16 cellular contexts compared by ENCODE assay signal in genomic region chr6:132369526-132369925, GRCh38. TPM values are rescaled to one million over a fixed set of nuclear protein-coding genes. Genes with fewer than 3 reads are reported as not detected.
DNase-seq lines count a peak whose midpoint lies in the region; TF ChIP-seq lines count a peak whose summit lies in the region.
"Had no signal": no experiment of that assay in that cellular context is flagged by ENCODE, and none has a peak within 500 bp of the region (broad histone marks: within the 10 kb centered on the region; RNA-seq: fewer than 3 reads in every experiment).

No MANE protein-coding gene starts in this region.

- no CpG with 5 or more reads among the region's 4 CpGs for WGBS in trophoblast cell (ENCODE audit: extremely low coverage, insufficient coverage, insufficient read length)

- no peak overlapping the region for H2BK120ac ChIP-seq in trophoblast cell (ENCODE audit: insufficient read depth, low read length, poor library complexity)

- peaks cover 0 to 3% (median 0%) of the 10 kb centered on the region in 3 donors for H3K27me3 Mint-ChIP-seq in CD14-positive monocyte (ENCODE audit: low read depth in 3 of 3)
- peaks cover 31% of the 10 kb centered on the region for H3K27me3 Mint-ChIP-seq in activated CD4-positive, alpha-beta T cell treated with anti-CD3 and anti-CD28 coated beads, Interleukin-2, amount 10 ng/mL, durations not matched to agents 7 days and 5 days
- H3K27me3 Mint-ChIP-seq: activated B cell treated with CpG ODN at 0.5 μM for 24 hours had no signal

- H3K18ac ChIP-seq in trophoblast cell (ENCODE audit: low read length): no peak overlapping the region

- H3K36me3 ChIP-seq in trophoblast cell (ENCODE audit: control insufficient read depth in 1 of 2, insufficient read depth in 2 of 2, low read length in 2 of 2): no peaks in the 10 kb centered on the region
- H3K36me3 ChIP-seq: prostate gland had no signal

- no peaks in the 10 kb centered on the region for H3K79me1 ChIP-seq in trophoblast cell (ENCODE audit: low read length)

- POLR2A ChIA-PET in activated CD4-positive, alpha-beta T cell treated with anti-CD3 and anti-CD28 coated beads, Interleukin-2, amount 10 ng/mL, durations not matched to agents 7 days and 5 days (lab: Charles Lee): no interaction called here

- no peak for TF ChIP-seq CTCF in epithelial cell of esophagus (IDR thresholded peaks at IDR 0.05; ENCODE audit: insufficient read depth, low read depth, low read length, missing control alignments)
- TF ChIP-seq CTCF in CD14-positive monocyte (IDR thresholded peaks at IDR 0.05): no peak

- CTCF ChIA-PET in activated CD4-positive, alpha-beta T cell treated with anti-CD3 and anti-CD28 coated beads, Interleukin-2, amount 10 ng/mL, durations not matched to agents 7 days and 5 days (lab: Charles Lee): no interaction called here

- intact Hi-C loops in CD14-positive monocyte (cut with micrococcal nuclease): no loop called here

- no peak overlapping the region for H2BK12ac ChIP-seq in trophoblast cell (ENCODE audit: low read length)

- no peak overlapping the region for H2AK5ac ChIP-seq in trophoblast cell (ENCODE audit: low read length)

- no peaks in the 10 kb centered on the region for H3K36me3 Mint-ChIP-seq in CD14-positive monocyte
- no peaks in the 10 kb centered on the region for H3K36me3 Mint-ChIP-seq in activated CD4-positive, alpha-beta T cell treated with anti-CD3 and anti-CD28 coated beads, Interleukin-2, amount 10 ng/mL, durations not matched to agents 7 days and 5 days (ENCODE audit: low read depth)
- H3K36me3 Mint-ChIP-seq: activated naive CD8-positive, alpha-beta T cell treated with anti-CD3 and anti-CD28 coated beads, Interleukin-2, amount 10 ng/mL, durations not matched to agents 7 days and 5 days; CD4-positive, CD25-positive, alpha-beta regulatory T cell had no signal

- H2BK5ac ChIP-seq in trophoblast cell (ENCODE audit: low read depth, low read length, poor library complexity): no peak overlapping the region

- H4K8ac ChIP-seq in trophoblast cell (ENCODE audit: low read depth, low read length): no peak overlapping the region

- DNase-seq in Daoy (ENCODE audit: low read depth): peak; percentile 56
- peak; percentile 25 for DNase-seq in NCI-H460 (ENCODE audit: extremely low read depth, low read depth)
- peak; percentile 23 for DNase-seq in epithelial cell of esophagus (ENCODE audit: low read depth)
- DNase-seq in trophoblast cell: peak; percentile 66 to 81
- DNase-seq in SKM-1 treated with dmso at 0.1 percent for 144 hours (lab: John Stamatoyannopoulos, UW; ENCODE audit: unreplicated experiment): no peak
- no peak for DNase-seq in CD14-positive monocyte (ENCODE audit: low spot score)
- DNase-seq in NCI-H82 treated with DMSO at 0.1 percent for 48 hours (lab: John Stamatoyannopoulos, UW; ENCODE audit: unreplicated experiment): no peak
- no peak for DNase-seq in activated CD4-positive, alpha-beta T cell treated with anti-CD3 and anti-CD28 coated beads, Interleukin-2, amount 10 ng/mL, durations not matched to agents 7 days and 5 days
- DNase-seq: activated B cell treated with CpG ODN at 0.5 μM for 24 hours; activated CD8-positive, alpha-beta memory T cell treated with anti-CD3 and anti-CD28 coated beads, Interleukin-2, amount 50 U/mL, for 48 hours; activated naive CD8-positive, alpha-beta T cell treated with anti-CD3 and anti-CD28 coated beads, Interleukin-2, amount 10 ng/mL, durations not matched to agents 7 days and 5 days; CD4-positive, CD25-positive, alpha-beta regulatory T cell; stimulated activated CD4-positive, alpha-beta T cell treated with anti-CD3 and anti-CD28 coated beads, Interleukin-2, amount 100 ng/mL, for 24 hours had no signal

- no peaks in the 10 kb centered on the region for H3K79me2 ChIP-seq in trophoblast cell (ENCODE audit: control insufficient read depth, insufficient read depth, low read length, poor library complexity)

- no peak overlapping the region for H3K23ac ChIP-seq in trophoblast cell (ENCODE audit: low read length)

- H2AFZ ChIP-seq in trophoblast cell (ENCODE audit: insufficient read depth, low read length, poor library complexity): no peak overlapping the region

- H3K4me2 ChIP-seq in trophoblast cell (ENCODE audit: low read length): no peak overlapping the region

- no peak overlapping the region for H4K91ac ChIP-seq in trophoblast cell (ENCODE audit: low read depth, low read length)

- H3K9me3 Mint-ChIP-seq in CD14-positive monocyte: no peaks in the 10 kb centered on the region
- H3K9me3 Mint-ChIP-seq in activated CD4-positive, alpha-beta T cell treated with anti-CD3 and anti-CD28 coated beads, Interleukin-2, amount 10 ng/mL, durations not matched to agents 7 days and 5 days: no peaks in the 10 kb centered on the region
- H3K9me3 Mint-ChIP-seq: activated B cell treated with CpG ODN at 0.5 μM for 24 hours; activated naive CD8-positive, alpha-beta T cell treated with anti-CD3 and anti-CD28 coated beads, Interleukin-2, amount 10 ng/mL, durations not matched to agents 7 days and 5 days; CD4-positive, CD25-positive, alpha-beta regulatory T cell; dendritic cell treated with granulocyte-macrophage colony-stimulating factor and Interleukin-4, amounts not matched to agents 40 ng/mL and 50 ng/mL, for 4 days had no signal

- no peaks in the 10 kb centered on the region for H3K4me1 Mint-ChIP-seq in CD14-positive monocyte
- no peaks in the 10 kb centered on the region for H3K4me1 Mint-ChIP-seq in activated CD4-positive, alpha-beta T cell treated with anti-CD3 and anti-CD28 coated beads, Interleukin-2, amount 10 ng/mL, durations not matched to agents 7 days and 5 days

- H4K12ac ChIP-seq in trophoblast cell (ENCODE audit: low read depth, low read length): no peak overlapping the region

- H3K14ac ChIP-seq in trophoblast cell (ENCODE audit: low read length): no peak overlapping the region

- H3K4me1 ChIP-seq in trophoblast cell (ENCODE audit: control insufficient read depth in 1 of 2, insufficient read depth in 2 of 2, low read length in 2 of 2): no peaks in the 10 kb centered on the region
- H3K4me1 ChIP-seq: prostate gland had no signal

- no peak overlapping the region for H3K9ac ChIP-seq in trophoblast cell (ENCODE audit: low read length)

- H3K27ac Mint-ChIP-seq in CD14-positive monocyte: no peak overlapping the region
- H3K27ac Mint-ChIP-seq in activated CD4-positive, alpha-beta T cell treated with anti-CD3 and anti-CD28 coated beads, Interleukin-2, amount 10 ng/mL, durations not matched to agents 7 days and 5 days: no peak overlapping the region
- H3K27ac Mint-ChIP-seq: activated B cell treated with CpG ODN at 0.5 μM for 24 hours; activated naive CD8-positive, alpha-beta T cell treated with anti-CD3 and anti-CD28 coated beads, Interleukin-2, amount 10 ng/mL, durations not matched to agents 7 days and 5 days; CD4-positive, CD25-positive, alpha-beta regulatory T cell; dendritic cell treated with granulocyte-macrophage colony-stimulating factor and Interleukin-4, amounts not matched to agents 40 ng/mL and 50 ng/mL, for 4 days had no signal

- H3K9me3 ChIP-seq in trophoblast cell (ENCODE audit: insufficient read depth, low read depth, low read length): no peaks in the 10 kb centered on the region
- H3K9me3 ChIP-seq: prostate gland had no signal

- no peak overlapping the region for H3K4me3 Mint-ChIP-seq in CD14-positive monocyte
- no peak overlapping the region for H3K4me3 Mint-ChIP-seq in activated CD4-positive, alpha-beta T cell treated with anti-CD3 and anti-CD28 coated beads, Interleukin-2, amount 10 ng/mL, durations not matched to agents 7 days and 5 days
- H3K4me3 Mint-ChIP-seq: activated B cell treated with CpG ODN at 0.5 μM for 24 hours; activated naive CD8-positive, alpha-beta T cell treated with anti-CD3 and anti-CD28 coated beads, Interleukin-2, amount 10 ng/mL, durations not matched to agents 7 days and 5 days; CD4-positive, CD25-positive, alpha-beta regulatory T cell; dendritic cell treated with granulocyte-macrophage colony-stimulating factor and Interleukin-4, amounts not matched to agents 40 ng/mL and 50 ng/mL, for 4 days had no signal

- H3K4ac ChIP-seq in trophoblast cell (ENCODE audit: low read depth, low read length): no peak overlapping the region

- no peaks in the 10 kb centered on the region for H3K27me3 ChIP-seq in trophoblast cell (ENCODE audit: insufficient read depth, low read length)

- no peak overlapping the region for H3K27ac ChIP-seq in trophoblast cell (ENCODE audit: low read depth, low read length)
- H3K27ac ChIP-seq: prostate gland, SK-N-MC had no signal

- H3K4me3 ChIP-seq in epithelial cell of esophagus (ENCODE audit: low read length) (no peak overlapping the region), trophoblast cell (ENCODE audit: low read depth, low read length) (no peak overlapping the region)
- H3K4me3 ChIP-seq: prostate gland, SK-N-MC had no signal

RNA-seq across cellular contexts. Expression of gene MOXD1, which starts 31.7 kb away (rescaled TPM):
- 0.71 and 0.97 TPM in 2 replicates for total RNA-seq in Daoy (2014; rRNA removed; shearing (Covaris generic))
- total RNA-seq in NCI-H460 (2014; rRNA removed; shearing (Covaris generic)): not detected in 2 replicates
- not detected in 2 replicates for polyA plus RNA-seq in NCI-H460 (2014; cell fraction: nucleus; rRNA removed)
- polyA plus RNA-seq in trophoblast cell (2013): 0.78 and 0.82 TPM in 2 replicates
- not detected for polyA plus RNA-seq in CD14-positive monocyte
- total RNA-seq in activated CD4-positive, alpha-beta T cell treated with anti-CD3 and anti-CD28 coated beads, Interleukin-2, amount 10 ng/mL, durations not matched to agents 7 days and 5 days: not detected
- total RNA-seq: activated naive CD8-positive, alpha-beta T cell treated with anti-CD3 and anti-CD28 coated beads, Interleukin-2, amount 10 ng/mL, durations not matched to agents 7 days and 5 days; CD4-positive, CD25-positive, alpha-beta regulatory T cell had no signal
- polyA plus RNA-seq: CD4-positive, CD25-positive, alpha-beta regulatory T cell had no signal

Comparison
In these comparisons a context has a peak if more than half of its experiments do, and no peak if none do; other contexts are left out.
1. DNase-seq: peak in Daoy (single experiment), NCI-H460 (single experiment), epithelial cell of esophagus (single experiment) and trophoblast cell (2 of 2); none in SKM-1 treated with dmso at 0.1 percent for 144 hours (single experiment), CD14-positive monocyte (single experiment), NCI-H82 treated with DMSO at 0.1 percent for 48 hours (single experiment) and activated CD4-positive, alpha-beta T cell treated with anti-CD3 and anti-CD28 coated beads, Interleukin-2, amount 10 ng/mL, durations not matched to agents 7 days and 5 days (single experiment).